ENCODE assay signal across 1 cellular context in the genomic region with DNA sequence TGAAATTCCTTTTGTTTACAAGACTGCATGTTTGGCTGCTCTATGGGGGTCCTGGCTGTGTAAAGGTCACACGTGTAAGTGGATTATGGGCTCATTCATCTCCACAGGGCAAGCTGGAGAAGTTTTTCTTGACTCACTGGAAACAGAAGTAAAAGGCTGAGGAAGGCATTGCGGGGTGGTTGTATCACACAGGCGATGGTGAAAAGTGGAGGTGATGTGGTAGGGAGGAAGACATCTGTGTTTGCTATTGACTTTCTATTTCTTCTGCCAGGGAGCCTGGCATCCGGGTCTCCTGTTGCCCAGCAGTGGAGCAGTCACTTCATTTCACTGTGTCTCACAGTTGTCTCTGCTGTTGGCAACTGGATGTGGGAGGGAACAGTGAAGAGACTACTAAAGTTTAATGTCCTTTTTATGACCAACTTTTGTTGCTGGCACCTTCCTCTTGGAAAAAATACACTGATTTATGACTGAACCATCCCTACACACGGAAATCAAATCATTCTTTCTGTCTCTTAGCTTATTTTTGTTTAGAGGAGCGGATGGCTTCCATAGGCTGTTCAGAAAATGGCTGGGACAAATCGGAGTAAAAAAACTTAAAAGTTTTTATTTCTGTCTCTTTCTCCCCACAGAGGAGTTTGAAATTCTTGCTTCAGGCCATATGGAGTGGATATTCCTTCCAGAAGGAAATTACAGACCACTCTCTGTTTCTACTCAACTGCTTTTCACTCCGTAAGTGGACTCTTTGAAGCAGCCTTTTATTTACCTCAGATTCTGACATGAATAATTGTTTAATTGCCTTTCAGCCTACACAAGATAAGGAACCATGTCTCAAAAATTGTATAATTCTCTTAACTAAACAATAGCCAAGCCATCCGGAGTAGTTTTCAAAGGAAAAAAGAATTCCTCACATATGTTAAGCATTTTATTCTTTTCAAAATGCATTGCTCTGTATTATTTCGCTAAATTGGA.
TF ChIP-seq lines count a peak whose summit lies in the region.

No MANE protein-coding gene starts in this region.

TF ChIP-seq in SK-N-SH treated with all-trans-retinoic acid at 6 μM for 48 hours, 23 proteins besides CTCF, POLR2A, EP300 and RAD21:
- TF ChIP-seq GLIS3 (CRISPR knock-in tag; IDR thresholded peaks at IDR 0.05) (no peak), ISL1 (CRISPR knock-in tag; IDR thresholded peaks at IDR 0.05) (peak; percentile 94), TCF4 (CRISPR knock-in tag; IDR thresholded peaks at IDR 0.05; ENCODE audit: borderline replicate concordance) (peak; percentile 91), ZFP3 (CRISPR knock-in tag; IDR thresholded peaks at IDR 0.05) (no peak), SNAI2 (CRISPR knock-in tag; IDR thresholded peaks at IDR 0.05) (peak; percentile 83; the same call in 1 of the 2 replicates), ESRRG (CRISPR knock-in tag; IDR thresholded peaks at IDR 0.05) (0 out of 2 replicates have a peak, but pooled peaks have one; percentile 35), ZNF70 (CRISPR knock-in tag; IDR thresholded peaks at IDR 0.05) (no peak), ZC3H10 (CRISPR knock-in tag; IDR thresholded peaks at IDR 0.05) (no peak), ZFP30 (CRISPR knock-in tag; IDR thresholded peaks at IDR 0.05) (no peak), ZNF8 (CRISPR knock-in tag; IDR thresholded peaks at IDR 0.05) (0 out of 2 replicates have a peak, but pooled peaks have one; percentile 43), ARNTL (CRISPR knock-in tag; IDR thresholded peaks at IDR 0.05; ENCODE audit: borderline replicate concordance, low read depth) (no peak), OSR1 (CRISPR knock-in tag; IDR thresholded peaks at IDR 0.05) (no peak)
- TF ChIP-seq, protein P1, sequence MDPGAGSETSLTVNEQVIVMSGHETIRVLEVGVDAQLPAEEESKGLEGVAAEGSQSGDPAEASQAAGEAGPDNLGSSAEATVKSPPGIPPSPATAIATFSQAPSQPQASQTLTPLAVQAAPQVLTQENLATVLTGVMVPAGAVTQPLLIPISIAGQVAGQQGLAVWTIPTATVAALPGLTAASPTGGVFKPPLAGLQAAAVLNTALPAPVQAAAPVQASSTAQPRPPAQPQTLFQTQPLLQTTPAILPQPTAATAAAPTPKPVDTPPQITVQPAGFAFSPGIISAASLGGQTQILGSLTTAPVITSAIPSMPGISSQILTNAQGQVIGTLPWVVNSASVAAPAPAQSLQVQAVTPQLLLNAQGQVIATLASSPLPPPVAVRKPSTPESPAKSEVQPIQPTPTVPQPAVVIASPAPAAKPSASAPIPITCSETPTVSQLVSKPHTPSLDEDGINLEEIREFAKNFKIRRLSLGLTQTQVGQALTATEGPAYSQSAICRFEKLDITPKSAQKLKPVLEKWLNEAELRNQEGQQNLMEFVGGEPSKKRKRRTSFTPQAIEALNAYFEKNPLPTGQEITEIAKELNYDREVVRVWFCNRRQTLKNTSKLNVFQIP (CRISPR knock-in tag; IDR thresholded peaks at IDR 0.05; ENCODE audit: borderline replicate concordance, low read depth): no peak
- TF ChIP-seq, protein P2, sequence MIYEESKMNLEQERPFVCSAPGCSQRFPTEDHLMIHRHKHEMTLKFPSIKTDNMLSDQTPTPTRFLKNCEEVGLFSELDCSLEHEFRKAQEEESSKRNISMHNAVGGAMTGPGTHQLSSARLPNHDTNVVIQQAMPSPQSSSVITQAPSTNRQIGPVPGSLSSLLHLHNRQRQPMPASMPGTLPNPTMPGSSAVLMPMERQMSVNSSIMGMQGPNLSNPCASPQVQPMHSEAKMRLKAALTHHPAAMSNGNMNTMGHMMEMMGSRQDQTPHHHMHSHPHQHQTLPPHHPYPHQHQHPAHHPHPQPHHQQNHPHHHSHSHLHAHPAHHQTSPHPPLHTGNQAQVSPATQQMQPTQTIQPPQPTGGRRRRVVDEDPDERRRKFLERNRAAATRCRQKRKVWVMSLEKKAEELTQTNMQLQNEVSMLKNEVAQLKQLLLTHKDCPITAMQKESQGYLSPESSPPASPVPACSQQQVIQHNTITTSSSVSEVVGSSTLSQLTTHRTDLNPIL (CRISPR knock-in tag; IDR thresholded peaks at IDR 0.05; ENCODE audit: low read depth): peak; percentile 61
- TF ChIP-seq, protein P3, sequence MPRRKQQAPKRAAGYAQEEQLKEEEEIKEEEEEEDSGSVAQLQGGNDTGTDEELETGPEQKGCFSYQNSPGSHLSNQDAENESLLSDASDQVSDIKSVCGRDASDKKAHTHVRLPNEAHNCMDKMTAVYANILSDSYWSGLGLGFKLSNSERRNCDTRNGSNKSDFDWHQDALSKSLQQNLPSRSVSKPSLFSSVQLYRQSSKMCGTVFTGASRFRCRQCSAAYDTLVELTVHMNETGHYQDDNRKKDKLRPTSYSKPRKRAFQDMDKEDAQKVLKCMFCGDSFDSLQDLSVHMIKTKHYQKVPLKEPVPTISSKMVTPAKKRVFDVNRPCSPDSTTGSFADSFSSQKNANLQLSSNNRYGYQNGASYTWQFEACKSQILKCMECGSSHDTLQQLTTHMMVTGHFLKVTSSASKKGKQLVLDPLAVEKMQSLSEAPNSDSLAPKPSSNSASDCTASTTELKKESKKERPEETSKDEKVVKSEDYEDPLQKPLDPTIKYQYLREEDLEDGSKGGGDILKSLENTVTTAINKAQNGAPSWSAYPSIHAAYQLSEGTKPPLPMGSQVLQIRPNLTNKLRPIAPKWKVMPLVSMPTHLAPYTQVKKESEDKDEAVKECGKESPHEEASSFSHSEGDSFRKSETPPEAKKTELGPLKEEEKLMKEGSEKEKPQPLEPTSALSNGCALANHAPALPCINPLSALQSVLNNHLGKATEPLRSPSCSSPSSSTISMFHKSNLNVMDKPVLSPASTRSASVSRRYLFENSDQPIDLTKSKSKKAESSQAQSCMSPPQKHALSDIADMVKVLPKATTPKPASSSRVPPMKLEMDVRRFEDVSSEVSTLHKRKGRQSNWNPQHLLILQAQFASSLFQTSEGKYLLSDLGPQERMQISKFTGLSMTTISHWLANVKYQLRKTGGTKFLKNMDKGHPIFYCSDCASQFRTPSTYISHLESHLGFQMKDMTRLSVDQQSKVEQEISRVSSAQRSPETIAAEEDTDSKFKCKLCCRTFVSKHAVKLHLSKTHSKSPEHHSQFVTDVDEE (CRISPR knock-in tag; IDR thresholded peaks at IDR 0.05): peak; percentile 85; the same call in 1 of the 2 replicates
- TF ChIP-seq, protein P4, sequence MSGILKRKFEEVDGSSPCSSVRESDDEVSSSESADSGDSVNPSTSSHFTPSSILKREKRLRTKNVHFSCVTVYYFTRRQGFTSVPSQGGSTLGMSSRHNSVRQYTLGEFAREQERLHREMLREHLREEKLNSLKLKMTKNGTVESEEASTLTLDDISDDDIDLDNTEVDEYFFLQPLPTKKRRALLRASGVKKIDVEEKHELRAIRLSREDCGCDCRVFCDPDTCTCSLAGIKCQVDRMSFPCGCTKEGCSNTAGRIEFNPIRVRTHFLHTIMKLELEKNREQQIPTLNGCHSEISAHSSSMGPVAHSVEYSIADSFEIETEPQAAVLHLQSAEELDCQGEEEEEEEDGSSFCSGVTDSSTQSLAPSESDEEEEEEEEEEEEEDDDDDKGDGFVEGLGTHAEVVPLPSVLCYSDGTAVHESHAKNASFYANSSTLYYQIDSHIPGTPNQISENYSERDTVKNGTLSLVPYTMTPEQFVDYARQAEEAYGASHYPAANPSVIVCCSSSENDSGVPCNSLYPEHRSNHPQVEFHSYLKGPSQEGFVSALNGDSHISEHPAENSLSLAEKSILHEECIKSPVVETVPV (CRISPR knock-in tag; IDR thresholded peaks at IDR 0.05): peak; percentile 84; the same call in 1 of the 2 replicates
TF ChIP-seq in SK-N-SH treated with all-trans-retinoic acid at 6 μM for 48 hours: peak in this region for 8.
